ENCODE assay signal across 18 cellular contexts in the genomic region with DNA sequence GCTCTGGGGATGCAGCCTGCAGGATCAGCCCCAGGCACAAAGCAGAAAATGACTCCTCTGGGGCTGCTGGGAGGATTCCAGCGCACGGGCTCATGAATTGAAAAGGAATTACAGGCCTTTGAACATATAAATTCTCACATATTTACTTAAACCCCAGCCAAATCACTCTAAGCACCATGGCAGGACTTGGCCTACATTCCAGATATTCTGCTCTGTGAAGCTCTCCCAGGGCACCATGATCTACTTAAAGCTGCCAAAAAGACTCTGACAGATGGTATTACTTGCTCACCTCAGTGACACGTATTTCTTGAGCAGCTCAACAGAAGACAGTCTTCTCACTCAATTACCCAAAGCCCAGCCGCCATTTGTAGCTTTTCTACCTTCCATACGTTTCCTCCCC.
DNase-seq lines count a peak whose midpoint lies in the region; ATAC-seq and TF ChIP-seq lines count a peak whose summit lies in the region.
"Had no signal": no experiment of that assay in that cellular context is flagged by ENCODE, and none has a peak within 500 bp of the region (broad histone marks: within the 10 kb centered on the region; RNA-seq: fewer than 3 reads in every experiment).

No MANE protein-coding gene starts in this region.

- no peaks in the 10 kb centered on the region for H3K4me1 Mint-ChIP-seq in Caco-2 (ENCODE audit: low read depth, unreplicated experiment)

- no peaks in the 10 kb centered on the region for H3K9me3 Mint-ChIP-seq in Caco-2 (ENCODE audit: unreplicated experiment)
- H3K9me3 Mint-ChIP-seq: CD8-positive, alpha-beta T cell; H9 had no signal

- peak; percentile 66 for DNase-seq in NCI-H82 (lab: John Stamatoyannopoulos, UW)
- peak; percentile 50 for DNase-seq in cerebellum (ENCODE audit: low spot score)
- DNase-seq in pons (ENCODE audit: low spot score): peak; percentile 13
- no peak for DNase-seq in NCI-H1436 (lab: John Stamatoyannopoulos, UW)
- DNase-seq in Caco-2: no peak
- no peak for DNase-seq in left lung
- DNase-seq: BE2C; CD8-positive, alpha-beta T cell; EL; H9; NCI-H1092; NCI-H1694 treated with DMSO at 0.1 percent for 48 hours; NCI-H510A treated with DMSO at 0.1 percent for 48 hours; SK-N-SH; T-helper 1 cell had no signal

- no peak overlapping the region for H3K27ac ChIP-seq in HEK293 (ENCODE audit: extremely low read depth, low read depth, low read length)
- H3K27ac ChIP-seq in left lung: no peak overlapping the region

- peaks cover 32% of the 10 kb centered on the region for H3K36me3 Mint-ChIP-seq in Caco-2 (ENCODE audit: insufficient read depth, unreplicated experiment)
- H3K36me3 Mint-ChIP-seq: CD8-positive, alpha-beta T cell had no signal

- CTCF ChIA-PET in HEK293 (lab: Yijun Ruan, JAX): no interaction called here
- CTCF ChIA-PET in Caco-2 (lab: Charles Lee): no interaction called here

- no peaks in the 10 kb centered on the region for H3K27me3 Mint-ChIP-seq in Caco-2 (ENCODE audit: insufficient read depth, unreplicated experiment)

- H3K4me3 Mint-ChIP-seq in Caco-2 (ENCODE audit: unreplicated experiment): no peak overlapping the region
- H3K4me3 Mint-ChIP-seq: CD8-positive, alpha-beta T cell; H9 had no signal

- intact Hi-C loops in Caco-2 (cut with micrococcal nuclease; ENCODE audit: unreplicated experiment): no loop called here
- intact Hi-C loops in left lung (cut with DNase I): no loop called here

- TF ChIP-seq CTCF in HEK293 (tag by site-specific recombination; IDR thresholded peaks at IDR 0.05): no peak
- no peak for TF ChIP-seq CTCF in Caco-2 (IDR thresholded peaks at IDR 0.05; ENCODE audit: insufficient read depth in 1 of 2, low read depth in 1 of 2, low read length in 1 of 2, severe bottlenecking in 1 of 2, unreplicated experiment in 1 of 2)
- no peak for TF ChIP-seq CTCF in left lung (IDR thresholded peaks at IDR 0.05)

- no peak overlapping the region for H3K27ac Mint-ChIP-seq in Caco-2 (ENCODE audit: unreplicated experiment)
- H3K27ac Mint-ChIP-seq: CD8-positive, alpha-beta T cell had no signal

- H3K36me3 ChIP-seq in HEK293 (ENCODE audit: control insufficient read depth in 2 of 2, insufficient read depth in 1 of 2, low read length in 2 of 2) (peaks cover 0 to 3% of the 10 kb centered on the region in 2 experiments; a peak in 1 of 3 replicates), Caco-2 (ENCODE audit: control insufficient read depth, insufficient read depth, low read length) (no peaks in the 10 kb centered on the region), left lung (no peaks in the 10 kb centered on the region)

- BruUV-seq in Caco-2 (replicated peaks; lab: Mats Ljungman, UMichigan): no TSS peak

- ATAC-seq in left lung: no peak
- ATAC-seq: CD8-positive, alpha-beta T cell; Panc1; Right ventricle myocardium inferior had no signal

- H3K27me3 ChIP-seq in Caco-2 (replicated peaks; ENCODE audit: control insufficient read depth, insufficient read depth, low read length) (no peaks in the 10 kb centered on the region), left lung (no peaks in the 10 kb centered on the region)
- H3K27me3 ChIP-seq: BE2C had no signal

- H3K4me3 ChIP-seq in HEK293 (ENCODE audit: low read depth, low read length) (no peak overlapping the region), Caco-2 (ENCODE audit: low read depth, low read length) (no peak overlapping the region), left lung (no peak overlapping the region)

- H3K4me1 ChIP-seq in HEK293 (ENCODE audit: control insufficient read depth, insufficient read depth, low read length) (no peaks in the 10 kb centered on the region; the same call in 1 of the 2 replicates), Caco-2 (no peaks in the 10 kb centered on the region), left lung (no peaks in the 10 kb centered on the region)

- H3K9me3 ChIP-seq in HEK293 (ENCODE audit: control insufficient read depth, insufficient read depth, low read depth, low read length) (no peaks in the 10 kb centered on the region), Caco-2 (no peaks in the 10 kb centered on the region), left lung (no peaks in the 10 kb centered on the region)
- H3K9me3 ChIP-seq: BE2C, SK-N-SH had no signal

- POLR2A ChIA-PET in HEK293 (lab: Yijun Ruan, JAX) (no interaction called here), Caco-2 (lab: Charles Lee) (no interaction called here)

TF ChIP-seq in HEK293, 187 proteins besides CTCF, POLR2A, EP300 and RAD21:
- TF ChIP-seq ZNF549 (tag by site-specific recombination; IDR thresholded peaks at IDR 0.05): no peak
- TF ChIP-seq, protein P1, sequence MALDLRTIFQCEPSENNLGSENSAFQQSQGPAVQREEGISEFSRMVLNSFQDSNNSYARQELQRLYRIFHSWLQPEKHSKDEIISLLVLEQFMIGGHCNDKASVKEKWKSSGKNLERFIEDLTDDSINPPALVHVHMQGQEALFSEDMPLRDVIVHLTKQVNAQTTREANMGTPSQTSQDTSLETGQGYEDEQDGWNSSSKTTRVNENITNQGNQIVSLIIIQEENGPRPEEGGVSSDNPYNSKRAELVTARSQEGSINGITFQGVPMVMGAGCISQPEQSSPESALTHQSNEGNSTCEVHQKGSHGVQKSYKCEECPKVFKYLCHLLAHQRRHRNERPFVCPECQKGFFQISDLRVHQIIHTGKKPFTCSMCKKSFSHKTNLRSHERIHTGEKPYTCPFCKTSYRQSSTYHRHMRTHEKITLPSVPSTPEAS (tag by site-specific recombination; IDR thresholded peaks at IDR 0.05): no peak
- peak; percentile 28; the same call in 1 of the 2 replicates for TF ChIP-seq GLIS1 (tag by site-specific recombination; IDR thresholded peaks at IDR 0.05)
- no peak for TF ChIP-seq ZNF785 (tag by site-specific recombination; IDR thresholded peaks at IDR 0.05)

Comparison
In these comparisons a context has a peak if more than half of its experiments do, and no peak if none do; other contexts are left out.
1. DNase-seq: peak in NCI-H82 (single experiment), cerebellum (single experiment) and pons (single experiment); none in NCI-H1436 (single experiment), Caco-2 (0 of 2) and left lung (0 of 2).